In the genomic region with DNA sequence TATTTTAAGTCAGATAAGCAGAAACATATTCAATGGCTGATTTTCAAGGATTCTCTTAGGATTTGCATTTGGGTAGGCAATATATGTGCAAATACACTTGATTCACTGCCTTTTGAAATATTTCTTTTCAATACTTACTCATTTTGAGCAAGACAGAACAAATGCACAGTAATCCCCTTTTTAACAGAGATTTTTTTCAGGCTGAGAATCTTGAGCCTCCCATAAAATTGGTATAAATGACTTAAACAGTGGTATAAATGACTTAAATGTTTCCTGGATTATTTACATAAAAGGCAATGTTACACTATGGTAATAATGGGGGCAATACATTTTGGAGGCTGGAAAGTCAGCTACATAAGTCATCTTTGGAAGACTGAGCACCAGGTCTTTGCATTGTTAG, we compare ENCODE assay signal across 34 cellular contexts.
"Had no signal": no experiment of that assay in that cellular context is flagged by ENCODE, and none has a peak within 500 bp of the region (broad histone marks: within the 10 kb centered on the region; RNA-seq: fewer than 3 reads in every experiment).

No MANE protein-coding gene starts in this region.

- H3K9me3 ChIP-seq: MG63 had no signal

- DNase-seq: Karpas-422, Kasumi-1, MG63, MM.1S, MV-4-11, NCI-H1092, NCI-H1092 treated with DMSO at 0.1 percent for 48 hours, NCI-H1105, NCI-H1105 treated with DMSO at 0.1 percent for 48 hours, NCI-H1417, NCI-H1417 treated with DMSO at 0.1 percent for 48 hours, NCI-H1436, NCI-H1436 treated with DMSO at 0.1 percent for 48 hours, NCI-H146, NCI-H1694, NCI-H1694 treated with DMSO at 0.1 percent for 48 hours, NCI-H187, NCI-H187 treated with DMSO at 0.1 percent for 48 hours, NCI-H1930, NCI-H2029, NCI-H2029 treated with DMSO at 0.1 percent for 48 hours, NCI-H2081, NCI-H2081 treated with DMSO at 0.1 percent for 48 hours, NCI-H2107, NCI-H2171, NCI-H2171 treated with DMSO at 0.1 percent for 48 hours, NCI-H2227 treated with DMSO at 0.1 percent for 48 hours, NCI-H226, NCI-H345, NCI-H446, NCI-H446 treated with DMSO at 0.1 percent for 48 hours, NCI-H510A, NCI-H510A treated with DMSO at 0.1 percent for 48 hours, NCI-H524 had no signal

- H3K36me3 ChIP-seq: MG63 had no signal

- H3K27me3 ChIP-seq: MG63 had no signal

- H3K4me3 ChIP-seq: MG63 had no signal
